12 cellular contexts compared by ENCODE assay signal in the genomic region with DNA sequence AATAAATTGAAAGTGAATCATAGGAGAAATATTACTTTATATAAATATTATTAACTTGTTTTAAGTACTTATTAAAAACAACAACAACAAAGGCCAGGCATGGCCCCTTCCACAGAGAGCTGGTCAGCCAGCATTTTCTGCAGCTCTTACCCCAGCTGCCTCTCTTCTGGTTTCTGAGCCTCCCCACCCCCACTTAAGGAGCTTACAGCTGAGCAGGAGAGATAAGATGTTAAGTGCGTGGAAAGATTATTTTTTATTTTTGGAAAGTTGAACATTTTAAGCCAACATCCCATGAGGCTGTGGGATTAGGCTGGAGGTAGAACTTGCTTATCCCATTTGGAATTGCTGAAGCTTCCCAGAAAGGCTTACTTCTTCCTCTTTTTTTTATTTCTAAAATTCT.
DNase-seq lines count a peak whose midpoint lies in the region; ATAC-seq and TF ChIP-seq lines count a peak whose summit lies in the region.
"Had no signal": no experiment of that assay in that cellular context is flagged by ENCODE, and none has a peak within 500 bp of the region (broad histone marks: within the 10 kb centered on the region; RNA-seq: fewer than 3 reads in every experiment).

No MANE protein-coding gene starts in this region.

- H3K9ac ChIP-seq in Loucy (ENCODE audit: low read depth, low read length, poor library complexity, severe bottlenecking) (peak overlapping the region; percentile 25), neural progenitor cell (no peak overlapping the region)
- H3K9ac ChIP-seq: SK-N-SH had no signal

- WGBS in heart right ventricle, 2 donors: 3 to 4% methylated on average over 1 of the region's 1 CpG
- WGBS in spleen, 5 donors: 9 to 43% (median 28%) methylated on average over 1 of the region's 1 CpG

- H3K36me3 ChIP-seq in Loucy (ENCODE audit: insufficient read depth, low read length) (no peaks in the 10 kb centered on the region), heart right ventricle (no peaks in the 10 kb centered on the region), neural progenitor cell (no peaks in the 10 kb centered on the region), spleen (no peaks in the 10 kb centered on the region)

- H3K27ac ChIP-seq in heart right ventricle (peak overlapping the region in 8 of 10 donors; percentile 59 to 88 (median 72)), neural progenitor cell (peak overlapping the region; percentile 18), spleen (no peak overlapping the region)

- H3K27ac Mint-ChIP-seq in neural progenitor cell: no peak overlapping the region
- H3K27ac Mint-ChIP-seq in activated T-helper 17 cell treated with anti-CD3 and anti-CD28 coated beads, Interleukin-2, amount 50 U/mL, for 72 hours: no peak overlapping the region
- H3K27ac Mint-ChIP-seq: dendritic cell treated with granulocyte-macrophage colony-stimulating factor and Interleukin-4, amounts not matched to agents 40 ng/mL and 50 ng/mL, for 4 days had no signal

- no peak overlapping the region; the same call in 1 of the 2 replicates for H2AFZ ChIP-seq in Loucy (ENCODE audit: low read length)
- H2AFZ ChIP-seq in neural progenitor cell (replicated peaks): no peak overlapping the region

- no peak for TF ChIP-seq CTCF in Loucy (conservative IDR thresholded peaks at IDR 0.05; ENCODE audit: low read length)
- no peak for TF ChIP-seq CTCF in heart right ventricle (IDR thresholded peaks at IDR 0.05)
- no peak for TF ChIP-seq CTCF in neural progenitor cell (IDR thresholded peaks at IDR 0.05)
- no peak for TF ChIP-seq CTCF in spleen (IDR thresholded peaks at IDR 0.05 in 8 of 11, conservative IDR thresholded peaks at IDR 0.05 in 3 of 11)

- H3K9me3 ChIP-seq in Loucy (ENCODE audit: insufficient read depth, low read depth, low read length) (0 out of 2 replicates have a peak, but pooled peaks cover 3% of the 10 kb centered on the region), heart right ventricle (peaks cover 0 to 4% (median 0%) of the 10 kb centered on the region in 11 donors), neural progenitor cell (ENCODE audit: low read depth) (no peaks in the 10 kb centered on the region), spleen (no peaks in the 10 kb centered on the region)
- H3K9me3 ChIP-seq: SK-N-SH had no signal

- no peaks in the 10 kb centered on the region for H3K9me2 ChIP-seq in Loucy (replicated peaks; ENCODE audit: low read depth, low read length)
- H3K9me2 ChIP-seq: SK-N-SH had no signal

- peaks cover 4% of the 10 kb centered on the region for H3K9me3 Mint-ChIP-seq in neural progenitor cell
- no peaks in the 10 kb centered on the region for H3K9me3 Mint-ChIP-seq in activated T-helper 17 cell treated with anti-CD3 and anti-CD28 coated beads, Interleukin-2, amount 50 U/mL, for 72 hours
- H3K9me3 Mint-ChIP-seq: CD8-positive, alpha-beta memory T cell; dendritic cell treated with granulocyte-macrophage colony-stimulating factor and Interleukin-4, amounts not matched to agents 40 ng/mL and 50 ng/mL, for 4 days had no signal

- peak; percentile 7 for DNase-seq in amniotic epithelial cell (ENCODE audit: low read depth)
- DNase-seq in heart right ventricle: peak in 1 of 2 donors; percentile 74
- peak; percentile 54 for DNase-seq in neural progenitor cell (ENCODE audit: low spot score)
- DNase-seq in nucleus accumbens (lab: John Stamatoyannopoulos, UW): no peak
- DNase-seq in spleen: no peak
- DNase-seq: activated gamma-delta T cell had no signal

- H3K4me2 ChIP-seq in Loucy (ENCODE audit: low read depth, low read length, poor library complexity, severe bottlenecking): peak overlapping the region; percentile 49
- peak overlapping the region; percentile 72 for H3K4me2 ChIP-seq in neural progenitor cell
- H3K4me2 ChIP-seq: SK-N-SH had no signal

- no peaks in the 10 kb centered on the region for H3K36me3 Mint-ChIP-seq in neural progenitor cell
- H3K36me3 Mint-ChIP-seq in activated T-helper 17 cell treated with anti-CD3 and anti-CD28 coated beads, Interleukin-2, amount 50 U/mL, for 72 hours (ENCODE audit: low read depth): no peaks in the 10 kb centered on the region

- H3K4me3 ChIP-seq in Loucy (ENCODE audit: low read length, poor library complexity, severe bottlenecking) (no peak overlapping the region), heart right ventricle (no peak overlapping the region), neural progenitor cell (no peak overlapping the region), spleen (no peak overlapping the region)
- H3K4me3 ChIP-seq: GM12878 had no signal

- H3K4me3 Mint-ChIP-seq in neural progenitor cell: peak overlapping the region; percentile 8
- H3K4me3 Mint-ChIP-seq in activated T-helper 17 cell treated with anti-CD3 and anti-CD28 coated beads, Interleukin-2, amount 50 U/mL, for 72 hours: no peak overlapping the region
- H3K4me3 Mint-ChIP-seq: CD8-positive, alpha-beta memory T cell; dendritic cell treated with granulocyte-macrophage colony-stimulating factor and Interleukin-4, amounts not matched to agents 40 ng/mL and 50 ng/mL, for 4 days had no signal

- H3K27me3 ChIP-seq in Loucy (ENCODE audit: insufficient read depth, low read length, poor library complexity, severe bottlenecking) (no peaks in the 10 kb centered on the region), heart right ventricle (peaks cover 0 to 20% (median 4%) of the 10 kb centered on the region in 7 donors), neural progenitor cell (no peaks in the 10 kb centered on the region), spleen (replicated peaks in 1 of 7) (peaks cover 0 to 45% (median 8%) of the 10 kb centered on the region in 7 donors)

- H3K4me1 ChIP-seq in Loucy (ENCODE audit: insufficient read depth, low read length, poor library complexity, severe bottlenecking): peaks cover 42% of the 10 kb centered on the region
- peaks cover 0 to 28% (median 13%) of the 10 kb centered on the region in 9 donors for H3K4me1 ChIP-seq in heart right ventricle
- peaks cover 42% of the 10 kb centered on the region for H3K4me1 ChIP-seq in neural progenitor cell
- peaks cover 0 to 16% (median 5%) of the 10 kb centered on the region in 6 donors for H3K4me1 ChIP-seq in spleen

- peak; percentile 17 to 89 (median 75) for ATAC-seq in heart right ventricle
- no peak for ATAC-seq in activated T-helper 17 cell treated with anti-CD3 and anti-CD28 coated beads, Interleukin-2, amount 50 U/mL, for 72 hours (replicated peaks)

- H3F3A ChIP-seq in Loucy (ENCODE audit: low read depth) (no peaks in the 10 kb centered on the region), neural progenitor cell (ENCODE audit: low read depth) (peaks cover 51% of the 10 kb centered on the region)

- intact Hi-C loops in heart right ventricle (cut with DNase I): loop anchor here (1.0 to 10.0 kb wide), 14 partner anchors 133 to 475 kb away; no protein-coding TSS in a partner anchor
- intact Hi-C loops in spleen (cut with DNase I; ENCODE audit: low total_unique reads): loop anchor here (2.0 kb wide), 1 partner anchor 473 kb away; no protein-coding TSS in a partner anchor

- TF ChIP-seq POLR2A in spleen (IDR thresholded peaks at IDR 0.05): no peak

- H3K27me3 Mint-ChIP-seq in neural progenitor cell (ENCODE audit: insufficient read depth, low read depth): peaks cover 12% of the 10 kb centered on the region
- peaks cover 13% of the 10 kb centered on the region for H3K27me3 Mint-ChIP-seq in activated T-helper 17 cell treated with anti-CD3 and anti-CD28 coated beads, Interleukin-2, amount 50 U/mL, for 72 hours

- H3K4me1 Mint-ChIP-seq in neural progenitor cell: peaks cover 61% of the 10 kb centered on the region
- H3K4me1 Mint-ChIP-seq in activated T-helper 17 cell treated with anti-CD3 and anti-CD28 coated beads, Interleukin-2, amount 50 U/mL, for 72 hours: no peaks in the 10 kb centered on the region
- H3K4me1 Mint-ChIP-seq: CD8-positive, alpha-beta memory T cell had no signal

- H4K20me1 ChIP-seq in Loucy (ENCODE audit: insufficient read depth, low read length, poor library complexity, severe bottlenecking): no peaks in the 10 kb centered on the region
- H4K20me1 ChIP-seq in neural progenitor cell (ENCODE audit: low read depth): no peaks in the 10 kb centered on the region

- H3K79me2 ChIP-seq in Loucy (ENCODE audit: insufficient read depth, low read length) (no peaks in the 10 kb centered on the region), neural progenitor cell (ENCODE audit: low read depth) (no peaks in the 10 kb centered on the region)

Comparison
In these comparisons a context has a peak if more than half of its experiments do, and no peak if none do; other contexts are left out.
1. DNase-seq: peak in amniotic epithelial cell (single experiment) and neural progenitor cell (single experiment); none in nucleus accumbens (0 of 56) and spleen (single experiment).
2. H3K27ac ChIP-seq: peak in heart right ventricle (8 of 10) and neural progenitor cell (single experiment); none in spleen (0 of 8).